In genomic region chrX:25206761-25207160, GRCh38 we compare ENCODE assay signal across 17 cellular contexts.
A peak's percentile ranks its signal among the peaks of the same experiment; 100 is the strongest.
DNase-seq lines count a peak whose midpoint lies in the region; ATAC-seq, FAIRE-seq and TF ChIP-seq lines count a peak whose summit lies in the region.
"Had no signal": no experiment of that assay in that cellular context is flagged by ENCODE, and none has a peak within 500 bp of the region (broad histone marks: within the 10 kb centered on the region; RNA-seq: fewer than 3 reads in every experiment).

No MANE protein-coding gene starts in this region.

- no peak overlapping the region for H3K4ac ChIP-seq in H1 (replicated peaks; ENCODE audit: insufficient read length, low read depth, low read length)
- no peak overlapping the region for H3K4ac ChIP-seq in trophoblast cell (ENCODE audit: low read depth, low read length)

- ATAC-seq in PC-3, result no peak

- intact Hi-C loops in PC-3 (cut with micrococcal nuclease), result no loop called here

- H3K36me3 ChIP-seq in PC-3 (ENCODE audit: low read depth, low read length) (no peaks in the 10 kb centered on the region), H1 (ENCODE audit: control insufficient read depth in 2 of 4, insufficient read depth in 4 of 4, low read length in 3 of 4) (no peaks in the 10 kb centered on the region), trophoblast cell (ENCODE audit: control insufficient read depth in 1 of 2, insufficient read depth in 2 of 2, low read length in 2 of 2) (no peaks in the 10 kb centered on the region)
- H3K36me3 ChIP-seq: MG63, Peyer's patch had no signal

- no peak overlapping the region for H3K23ac ChIP-seq in H1 (ENCODE audit: insufficient read length)
- no peak overlapping the region for H3K23ac ChIP-seq in trophoblast cell (ENCODE audit: low read length)

- H3K79me1 ChIP-seq in H1 (ENCODE audit: low read depth, low read length), result no peaks in the 10 kb centered on the region
- H3K79me1 ChIP-seq in trophoblast cell (ENCODE audit: low read length), result no peaks in the 10 kb centered on the region

- H2AK5ac ChIP-seq in H1 (ENCODE audit: low read depth, low read length) (no peak overlapping the region), trophoblast cell (ENCODE audit: low read length) (no peak overlapping the region)

- H3K4me2 ChIP-seq in PC-3 (ENCODE audit: low read length), result no peak overlapping the region
- H3K4me2 ChIP-seq in H1 (ENCODE audit: insufficient read depth in 1 of 2, low read depth in 2 of 2, low read length in 2 of 2), result no peak overlapping the region
- H3K4me2 ChIP-seq in trophoblast cell (ENCODE audit: low read length), result no peak overlapping the region

- POLR2A ChIA-PET in PC-3 (lab: Charles Lee; ENCODE audit: unreplicated experiment), result no interaction called here
- POLR2A ChIA-PET in H1 (lab: Charles Lee; ENCODE audit: partially characterized antibody), result no interaction called here

- H2BK120ac ChIP-seq in H1 (replicated peaks; ENCODE audit: low read depth, low read length), result no peak overlapping the region
- no peak overlapping the region for H2BK120ac ChIP-seq in trophoblast cell (ENCODE audit: insufficient read depth, low read length, poor library complexity)

- no peak for TF ChIP-seq POLR2A in H1 (IDR thresholded peaks at IDR 0.05; ENCODE audit: control extremely low read depth in 1 of 2, low read depth in 2 of 2, low read length in 2 of 2)

- TF ChIP-seq RAD21 in H1 (IDR thresholded peaks at IDR 0.05 in 1 of 2, conservative IDR thresholded peaks at IDR 0.05 in 1 of 2; ENCODE audit: low read depth in 2 of 2, low read length in 2 of 2), result no peak

- no peak overlapping the region for H4K8ac ChIP-seq in H1 (ENCODE audit: extremely low read depth, insufficient read depth, low read length)
- no peak overlapping the region for H4K8ac ChIP-seq in trophoblast cell (ENCODE audit: low read depth, low read length)

- FAIRE-seq in H1 (lab: Jason Lieb, UNC) (peak; percentile 42), RCC 7860 (lab: Jason Lieb, UNC) (no peak)

- H3K79me2 ChIP-seq in PC-3 (ENCODE audit: low read length), result no peaks in the 10 kb centered on the region
- H3K79me2 ChIP-seq in H1 (ENCODE audit: control insufficient read depth in 1 of 2, insufficient read depth in 2 of 2, low read length in 2 of 2), result no peaks in the 10 kb centered on the region
- H3K79me2 ChIP-seq in trophoblast cell (ENCODE audit: control insufficient read depth, insufficient read depth, low read length, poor library complexity), result no peaks in the 10 kb centered on the region

- H3K14ac ChIP-seq in H1 (ENCODE audit: insufficient read length) (no peak overlapping the region), trophoblast cell (ENCODE audit: low read length) (no peak overlapping the region)

- H3K23me2 ChIP-seq in H1 (ENCODE audit: low read depth, low read length), result no peaks in the 10 kb centered on the region

- CTCF ChIA-PET in PC-3 (lab: Charles Lee) (no interaction called here), H1 (lab: Charles Lee; ENCODE audit: partially characterized antibody) (no interaction called here)

- H2BK12ac ChIP-seq in H1 (ENCODE audit: low read depth, low read length) (no peak overlapping the region), trophoblast cell (ENCODE audit: low read length) (no peak overlapping the region)

- H2BK20ac ChIP-seq in H1 (ENCODE audit: low read length), result no peak overlapping the region

- WGBS in H1 (ENCODE audit: extremely low coverage in 1 of 2, insufficient coverage in 1 of 2, insufficient read length in 1 of 2, insufficient replicate concordance in 2 of 2, low coverage in 1 of 2, low lambda C conversion rate in 2 of 2, missing lambda C conversion rate in 1 of 2), 2 experiments, result 100% methylated on average over 1 of the region's 1 CpG; no CpG with 5 or more reads in 1 of the 2 experiments
- WGBS in trophoblast cell (ENCODE audit: extremely low coverage, insufficient coverage, insufficient read length), result no CpG with 5 or more reads among the region's 1 CpG

- H3K9me3 ChIP-seq in PC-3 (ENCODE audit: low read length) (no peaks in the 10 kb centered on the region), H1 (ENCODE audit: insufficient read depth in 2 of 2, low read depth in 1 of 2, low read length in 1 of 2) (no peaks in the 10 kb centered on the region), trophoblast cell (ENCODE audit: insufficient read depth, low read depth, low read length) (no peaks in the 10 kb centered on the region)
- H3K9me3 ChIP-seq: MG63, Peyer's patch had no signal

- no TSS peak for BruUV-seq in PC-3 (replicated peaks; lab: Mats Ljungman, UMichigan)

- H4K91ac ChIP-seq in H1 (replicated peaks; ENCODE audit: insufficient read length, low read length) (no peak overlapping the region), trophoblast cell (ENCODE audit: low read depth, low read length) (no peak overlapping the region)

- no peak for TF ChIP-seq EP300 in H1 (IDR thresholded peaks at IDR 0.05; ENCODE audit: borderline replicate concordance in 1 of 2, low read depth in 2 of 2, low read length in 2 of 2)

- H3K9me2 ChIP-seq in PC-3 (replicated peaks; ENCODE audit: low read length), result no peaks in the 10 kb centered on the region

- H4K20me1 ChIP-seq in PC-3 (ENCODE audit: low read length) (no peaks in the 10 kb centered on the region), H1 (replicated peaks in 1 of 2; ENCODE audit: control insufficient read depth in 1 of 2, insufficient read depth in 2 of 2, low read length in 2 of 2) (no peaks in the 10 kb centered on the region)

- H3K27ac ChIP-seq in PC-3 (ENCODE audit: low read length), result no peak overlapping the region
- no peak overlapping the region for H3K27ac ChIP-seq in H1 (ENCODE audit: low read depth, low read length)
- no peak overlapping the region for H3K27ac ChIP-seq in trophoblast cell (ENCODE audit: low read depth, low read length)
- H3K27ac ChIP-seq: dorsolateral prefrontal cortex, Peyer's patch had no signal

- H3K27me3 ChIP-seq in PC-3 (ENCODE audit: low read length) (no peaks in the 10 kb centered on the region), H1 (replicated peaks in 1 of 4; ENCODE audit: control insufficient read depth in 3 of 4, extremely low read depth in 1 of 4, insufficient read depth in 3 of 4, low read length in 3 of 4) (no peaks in the 10 kb centered on the region), trophoblast cell (ENCODE audit: insufficient read depth, low read length) (no peaks in the 10 kb centered on the region)
- H3K27me3 ChIP-seq: MG63, Peyer's patch had no signal

- H3F3A ChIP-seq in PC-3 (ENCODE audit: low read length, unreplicated experiment), result no peaks in the 10 kb centered on the region

- H3K9ac ChIP-seq in PC-3 (ENCODE audit: low read length), result no peak overlapping the region
- no peak overlapping the region for H3K9ac ChIP-seq in H1 (replicated peaks in 1 of 4; ENCODE audit: extremely low read depth in 1 of 4, low read depth in 3 of 4, low read length in 3 of 4)
- no peak overlapping the region for H3K9ac ChIP-seq in trophoblast cell (ENCODE audit: low read length)

- no peak overlapping the region for H2BK15ac ChIP-seq in H1 (ENCODE audit: low read length)

- no peak overlapping the region for H2AFZ ChIP-seq in PC-3 (ENCODE audit: low read length)
- H2AFZ ChIP-seq in H1 (ENCODE audit: low read length), result no peak overlapping the region
- H2AFZ ChIP-seq in trophoblast cell (ENCODE audit: insufficient read depth, low read length, poor library complexity), result no peak overlapping the region

- H3K56ac ChIP-seq in H1 (replicated peaks; ENCODE audit: insufficient read length, low read depth, low read length), result no peak overlapping the region

- H3K4me1 ChIP-seq in PC-3 (ENCODE audit: insufficient read depth, low read length) (no peaks in the 10 kb centered on the region), H1 (replicated peaks in 1 of 4; ENCODE audit: control insufficient read depth in 3 of 4, insufficient read depth in 4 of 4, low read length in 3 of 4) (no peaks in the 10 kb centered on the region), trophoblast cell (ENCODE audit: control insufficient read depth in 1 of 2, insufficient read depth in 2 of 2, low read length in 2 of 2) (no peaks in the 10 kb centered on the region)
- H3K4me1 ChIP-seq: Peyer's patch had no signal

- DNase-seq in GM04503 (ENCODE audit: low read depth) (peak; percentile 8), PC-3 (peak; percentile 67), H1 (ENCODE audit: low read depth in 1 of 2, low spot score in 2 of 2) (no peak), trophoblast cell (peak; percentile 9 to 77), DMS153 treated with DMSO at 0.1 percent for 48 hours (lab: John Stamatoyannopoulos, UW; ENCODE audit: unreplicated experiment) (no peak), DMS 273 (lab: John Stamatoyannopoulos, UW; ENCODE audit: unreplicated experiment) (no peak), HT-29 (ENCODE audit: low spot score) (no peak), RCC 7860 (ENCODE audit: low spot score) (no peak)
- DNase-seq: activated CD4-positive, CD25-positive, alpha-beta regulatory T cell treated with anti-CD3 and anti-CD28 coated beads, Interleukin-2, amount 50 U/mL, for 72 hours; activated gamma-delta T cell treated with Interleukin-2 at 50 U/mL for 16 hours; C1 segment of cervical spinal cord; DND-41; dorsolateral prefrontal cortex; MG63; naive B cell; NCI-H1930; Peyer's patch had no signal

- no peak for TF ChIP-seq CTCF in PC-3 (conservative IDR thresholded peaks at IDR 0.05; ENCODE audit: low read depth, low read length)
- no peak for TF ChIP-seq CTCF in H1 (IDR thresholded peaks at IDR 0.05; ENCODE audit: control extremely low read depth in 1 of 3, insufficient read depth in 1 of 3, low read depth in 1 of 3, low read length in 3 of 3)

- H4K5ac ChIP-seq in H1 (ENCODE audit: insufficient read length, low read depth, low read length), result no peak overlapping the region

- H3K18ac ChIP-seq in H1 (ENCODE audit: extremely low read depth, low read length), result no peak overlapping the region
- no peak overlapping the region for H3K18ac ChIP-seq in trophoblast cell (ENCODE audit: low read length)

- no peak overlapping the region for H2BK5ac ChIP-seq in H1 (ENCODE audit: low read depth, low read length)
- no peak overlapping the region for H2BK5ac ChIP-seq in trophoblast cell (ENCODE audit: low read depth, low read length, poor library complexity)

- no peak overlapping the region for H4K12ac ChIP-seq in trophoblast cell (ENCODE audit: low read depth, low read length)

- H3K4me3 ChIP-seq in PC-3 (ENCODE audit: low read length) (no peak overlapping the region), H1 (ENCODE audit: extremely low read depth in 1 of 4, insufficient read depth in 2 of 4, low read depth in 3 of 4, low read length in 4 of 4) (no peak overlapping the region), trophoblast cell (ENCODE audit: low read depth, low read length) (no peak overlapping the region)
- H3K4me3 ChIP-seq: dorsolateral prefrontal cortex, MG63, Peyer's patch had no signal

TF ChIP-seq in H1, 55 proteins besides CTCF, POLR2A, EP300 and RAD21 (continues in another document):
- TF ChIP-seq POLR2AphosphoS5 (IDR thresholded peaks at IDR 0.05; ENCODE audit: low read depth, low read length), result no peak
- no peak for TF ChIP-seq SP1 (IDR thresholded peaks at IDR 0.05; ENCODE audit: low read depth, low read length)
- TF ChIP-seq KDM1A (IDR thresholded peaks at IDR 0.05; ENCODE audit: borderline replicate concordance, low read length), result no peak
- no peak for TF ChIP-seq HDAC6 (IDR thresholded peaks at IDR 0.05; ENCODE audit: low read depth, low read length)
- no peak for TF ChIP-seq CHD1 (IDR thresholded peaks at IDR 0.05; ENCODE audit: low read depth, low read length)
- TF ChIP-seq PHF8 (conservative IDR thresholded peaks at IDR 0.05; ENCODE audit: low read depth, low read length), result no peak

Comparison
In these comparisons a context has a peak if more than half of its experiments do, and no peak if none do; other contexts are left out.
1. DNase-seq: peak in GM04503 (single experiment), PC-3 (single experiment) and trophoblast cell (2 of 2); none in H1 (0 of 2), DMS153 treated with DMSO at 0.1 percent for 48 hours (single experiment), DMS 273 (single experiment), HT-29 (single experiment) and RCC 7860 (single experiment).